In the genomic region with DNA sequence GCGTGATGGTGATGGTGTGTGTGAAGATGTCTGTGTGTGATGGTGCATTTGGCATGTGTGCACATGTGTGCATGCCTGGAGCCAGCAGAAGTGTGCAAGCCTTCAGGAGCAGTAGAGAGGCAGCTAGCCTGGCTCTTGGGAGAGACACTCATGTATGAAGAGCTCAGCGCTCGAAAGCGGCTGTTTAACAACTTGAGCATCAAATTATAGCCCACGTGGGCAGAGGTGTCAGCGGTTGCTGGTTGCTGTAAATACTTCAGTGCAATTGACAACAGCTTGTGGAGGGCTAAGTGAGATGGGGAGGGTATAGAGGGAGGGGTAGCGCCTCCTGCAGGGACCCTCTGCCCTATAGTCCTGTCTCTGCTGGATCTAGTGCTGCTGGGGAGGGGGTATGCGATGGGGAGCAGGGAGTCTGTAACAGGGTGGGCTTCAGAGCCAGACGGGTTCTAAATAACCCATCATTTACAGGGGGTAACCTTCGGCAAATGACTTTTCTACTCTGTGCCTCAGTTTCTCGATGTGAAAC, we compare ENCODE assay signal across 1 cellular context.
TF ChIP-seq lines count a peak whose summit lies in the region.

No MANE protein-coding gene starts in this region.

TF ChIP-seq in WTC11, 78 proteins besides CTCF, POLR2A, EP300 and RAD21 (continued from another document):
- TF ChIP-seq, protein P1, sequence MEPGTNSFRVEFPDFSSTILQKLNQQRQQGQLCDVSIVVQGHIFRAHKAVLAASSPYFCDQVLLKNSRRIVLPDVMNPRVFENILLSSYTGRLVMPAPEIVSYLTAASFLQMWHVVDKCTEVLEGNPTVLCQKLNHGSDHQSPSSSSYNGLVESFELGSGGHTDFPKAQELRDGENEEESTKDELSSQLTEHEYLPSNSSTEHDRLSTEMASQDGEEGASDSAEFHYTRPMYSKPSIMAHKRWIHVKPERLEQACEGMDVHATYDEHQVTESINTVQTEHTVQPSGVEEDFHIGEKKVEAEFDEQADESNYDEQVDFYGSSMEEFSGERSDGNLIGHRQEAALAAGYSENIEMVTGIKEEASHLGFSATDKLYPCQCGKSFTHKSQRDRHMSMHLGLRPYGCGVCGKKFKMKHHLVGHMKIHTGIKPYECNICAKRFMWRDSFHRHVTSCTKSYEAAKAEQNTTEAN (CRISPR knock-in tag; IDR thresholded peaks at IDR 0.05), result no peak
- TF ChIP-seq JUN (CRISPR knock-in tag; IDR thresholded peaks at IDR 0.05) (no peak), NFYB (CRISPR knock-in tag; conservative IDR thresholded peaks at IDR 0.05; ENCODE audit: low read depth) (no peak), ZNF263 (CRISPR knock-in tag; IDR thresholded peaks at IDR 0.05; ENCODE audit: low read depth) (no peak), ZNF317 (CRISPR knock-in tag; IDR thresholded peaks at IDR 0.05; ENCODE audit: borderline replicate concordance, low read depth) (no peak), CREB1 (CRISPR knock-in tag; IDR thresholded peaks at IDR 0.05) (no peak), KAT7 (CRISPR knock-in tag; IDR thresholded peaks at IDR 0.05; ENCODE audit: borderline replicate concordance) (no peak), ESRRA (CRISPR knock-in tag; IDR thresholded peaks at IDR 0.05; ENCODE audit: borderline replicate concordance) (no peak), EMX1 (CRISPR knock-in tag; IDR thresholded peaks at IDR 0.05) (no peak)
- TF ChIP-seq, protein P2, sequence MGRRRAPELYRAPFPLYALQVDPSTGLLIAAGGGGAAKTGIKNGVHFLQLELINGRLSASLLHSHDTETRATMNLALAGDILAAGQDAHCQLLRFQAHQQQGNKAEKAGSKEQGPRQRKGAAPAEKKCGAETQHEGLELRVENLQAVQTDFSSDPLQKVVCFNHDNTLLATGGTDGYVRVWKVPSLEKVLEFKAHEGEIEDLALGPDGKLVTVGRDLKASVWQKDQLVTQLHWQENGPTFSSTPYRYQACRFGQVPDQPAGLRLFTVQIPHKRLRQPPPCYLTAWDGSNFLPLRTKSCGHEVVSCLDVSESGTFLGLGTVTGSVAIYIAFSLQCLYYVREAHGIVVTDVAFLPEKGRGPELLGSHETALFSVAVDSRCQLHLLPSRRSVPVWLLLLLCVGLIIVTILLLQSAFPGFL (CRISPR knock-in tag; IDR thresholded peaks at IDR 0.05; ENCODE audit: borderline replicate concordance), result no peak
